ENCODE assay signal across 8 cellular contexts in genomic region chr3:109806929-109807328, GRCh38.
DNase-seq lines count a peak whose midpoint lies in the region; ATAC-seq and TF ChIP-seq lines count a peak whose summit lies in the region.

No MANE protein-coding gene starts in this region.

- H3K27me3 Mint-ChIP-seq in T-helper 2 cell treated with Interferon-gamma antibody and Interleukin-4, amounts not matched to agents 5 μg/mL and 100 μg/mL, for 36 hours (ENCODE audit: low read depth), result peaks cover 8% of the 10 kb centered on the region
- H3K27me3 Mint-ChIP-seq in endothelial cell (ENCODE audit: unreplicated experiment), result no peaks in the 10 kb centered on the region

- peak overlapping the region; percentile 96 for H3K27ac Mint-ChIP-seq in T-helper 2 cell treated with Interferon-gamma antibody and Interleukin-4, amounts not matched to agents 5 μg/mL and 100 μg/mL, for 36 hours
- peak overlapping the region; percentile 77 for H3K27ac Mint-ChIP-seq in endothelial cell (ENCODE audit: unreplicated experiment)

- H3K9me3 Mint-ChIP-seq in T-helper 2 cell treated with Interferon-gamma antibody and Interleukin-4, amounts not matched to agents 5 μg/mL and 100 μg/mL, for 36 hours, result peaks cover 17% of the 10 kb centered on the region
- no peaks in the 10 kb centered on the region for H3K9me3 Mint-ChIP-seq in endothelial cell (ENCODE audit: unreplicated experiment)

- H3K4me3 Mint-ChIP-seq in T-helper 2 cell treated with Interferon-gamma antibody and Interleukin-4, amounts not matched to agents 5 μg/mL and 100 μg/mL, for 36 hours, result peak overlapping the region; percentile 81
- no peak overlapping the region for H3K4me3 Mint-ChIP-seq in endothelial cell (ENCODE audit: unreplicated experiment)

- peaks cover 19% of the 10 kb centered on the region for H3K36me3 Mint-ChIP-seq in T-helper 2 cell treated with Interferon-gamma antibody and Interleukin-4, amounts not matched to agents 5 μg/mL and 100 μg/mL, for 36 hours (ENCODE audit: low read depth)
- H3K36me3 Mint-ChIP-seq in endothelial cell (ENCODE audit: low read depth, unreplicated experiment), result no peaks in the 10 kb centered on the region

- peaks cover 34% of the 10 kb centered on the region for H3K4me1 Mint-ChIP-seq in T-helper 2 cell treated with Interferon-gamma antibody and Interleukin-4, amounts not matched to agents 5 μg/mL and 100 μg/mL, for 36 hours (ENCODE audit: low read depth)
- H3K4me1 Mint-ChIP-seq in endothelial cell (ENCODE audit: unreplicated experiment), result peaks cover 15% of the 10 kb centered on the region

- DNase-seq in T-helper 2 cell treated with Interferon-gamma antibody and Interleukin-4, amounts not matched to agents 5 μg/mL and 100 μg/mL, for 36 hours (ENCODE audit: low spot score), result peak; percentile 52
- DNase-seq in endothelial cell (ENCODE audit: low spot score) (no peak), NAMALWA (ENCODE audit: low spot score) (no peak), HEK293T (ENCODE audit: extremely low spot score) (no peak), NCI-H2227 treated with DMSO at 0.1 percent for 48 hours (lab: John Stamatoyannopoulos, UW) (no peak)
- DNase-seq in stimulated activated CD4-positive, alpha-beta T cell treated with anti-CD3 and anti-CD28 coated beads, TNF-alpha, amount 100 ng/mL, for 1 hour (ENCODE audit: low read depth in 3 of 3, low spot score in 1 of 3), result peak in 2 of 3 donors; percentile 5 to 19

- TF ChIP-seq CTCF in endothelial cell (IDR thresholded peaks at IDR 0.05; ENCODE audit: unreplicated experiment), result no peak

- POLR2A ChIA-PET in HEK293T (lab: Yijun Ruan, JAX), result no interaction called here

- CTCF ChIA-PET in HEK293T (lab: Yijun Ruan, JAX), result no interaction called here

- peak; percentile 76 for ATAC-seq in GM18867 (IDR thresholded peaks at IDR 0.05; ENCODE audit: unreplicated experiment)
- peak; percentile 86 for ATAC-seq in HG03196 (IDR thresholded peaks at IDR 0.05; ENCODE audit: unreplicated experiment)

TF ChIP-seq in HEK293T, 16 proteins besides CTCF, POLR2A, EP300 and RAD21:
- TF ChIP-seq BHLHE40 (IDR thresholded peaks at IDR 0.05; ENCODE audit: borderline replicate concordance) (no peak), PKNOX1 (IDR thresholded peaks at IDR 0.05) (no peak), FOXA1 (IDR thresholded peaks at IDR 0.05) (no peak), HDGF (IDR thresholded peaks at IDR 0.05; ENCODE audit: borderline replicate concordance) (no peak), SUZ12 (IDR thresholded peaks at IDR 0.05) (no peak), ELF4 (IDR thresholded peaks at IDR 0.05) (no peak), NFRKB (IDR thresholded peaks at IDR 0.05) (no peak), FOXM1 (IDR thresholded peaks at IDR 0.05; ENCODE audit: borderline replicate concordance) (no peak), FOXK2 (IDR thresholded peaks at IDR 0.05) (no peak), SP1 (IDR thresholded peaks at IDR 0.05) (no peak), CTBP1 (IDR thresholded peaks at IDR 0.05; ENCODE audit: borderline replicate concordance) (no peak)

Comparison
In these comparisons a context has a peak if more than half of its experiments do, and no peak if none do; other contexts are left out.
1. DNase-seq: peak in T-helper 2 cell treated with Interferon-gamma antibody and Interleukin-4, amounts not matched to agents 5 μg/mL and 100 μg/mL, for 36 hours (single experiment) and stimulated activated CD4-positive, alpha-beta T cell treated with anti-CD3 and anti-CD28 coated beads, TNF-alpha, amount 100 ng/mL, for 1 hour (2 of 3); none in endothelial cell (single experiment), NAMALWA (single experiment), HEK293T (single experiment) and NCI-H2227 treated with DMSO at 0.1 percent for 48 hours (single experiment).